Comparison of ENCODE assay signal across 8 cellular contexts in genomic region chr1:70204578-70204977, GRCh38. TPM values are rescaled to one million over a fixed set of nuclear protein-coding genes. Genes with fewer than 3 reads are reported as not detected.
DNase-seq lines count a peak whose midpoint lies in the region; ATAC-seq and TF ChIP-seq lines count a peak whose summit lies in the region.

No MANE protein-coding gene starts in this region.

- H3K9ac ChIP-seq in HUES64 (ENCODE audit: low read depth, low read length) (peak overlapping the region; percentile 97), mucosa of rectum (ENCODE audit: low read depth in 1 of 2, low read length in 2 of 2) (peak overlapping the region; percentile 95)

- TF ChIP-seq CTCF in AG09309 (IDR thresholded peaks at IDR 0.05; ENCODE audit: control insufficient read depth, insufficient read depth, low read depth, low read length, missing control alignments) (no peak), breast epithelium (IDR thresholded peaks at IDR 0.05) (no peak)

- CTCF ChIA-PET in HEK293T (lab: Yijun Ruan, JAX): no interaction called here

- H3K9me3 ChIP-seq in HUES64 (ENCODE audit: insufficient read depth, low read depth, low read length): no peaks in the 10 kb centered on the region
- H3K9me3 ChIP-seq in breast epithelium: no peaks in the 10 kb centered on the region
- H3K9me3 ChIP-seq in mucosa of rectum (ENCODE audit: control insufficient read depth in 2 of 2, low read length in 2 of 2): no peaks in the 10 kb centered on the region

- H3K27me3 ChIP-seq in HUES64 (ENCODE audit: insufficient read depth, low read length) (no peaks in the 10 kb centered on the region), breast epithelium (no peaks in the 10 kb centered on the region), mucosa of rectum (ENCODE audit: control insufficient read depth in 2 of 2, insufficient read depth in 2 of 2, low read length in 2 of 2) (no peaks in the 10 kb centered on the region)

- H3K27ac ChIP-seq in HUES64 (ENCODE audit: low read depth, low read length): no peak overlapping the region
- peak overlapping the region in 1 of 2 donors; percentile 95 for H3K27ac ChIP-seq in breast epithelium
- H3K27ac ChIP-seq in mucosa of rectum (ENCODE audit: low read depth in 2 of 2, low read length in 2 of 2): no peak overlapping the region

- peak overlapping the region; percentile 55 for H3K4me3 ChIP-seq in AG09309 (ENCODE audit: control insufficient read depth, low read depth, low read length)
- H3K4me3 ChIP-seq in HUES64 (ENCODE audit: low read length): peak overlapping the region; percentile 88
- peak overlapping the region; percentile 68 to 86 (median 84) for H3K4me3 ChIP-seq in breast epithelium
- H3K4me3 ChIP-seq in mucosa of rectum (ENCODE audit: low read length in 2 of 2): peak overlapping the region; percentile 92 to 99

- TF ChIP-seq POLR2A in breast epithelium (IDR thresholded peaks at IDR 0.05): no peak

- peaks cover 9% of the 10 kb centered on the region; the same call in 1 of the 2 replicates for H3K4me1 ChIP-seq in HUES64 (ENCODE audit: insufficient read depth, low read length)
- H3K4me1 ChIP-seq in breast epithelium: peaks cover 0 to 21% of the 10 kb centered on the region in 2 donors
- peaks cover 11 to 17% of the 10 kb centered on the region in 2 donors for H3K4me1 ChIP-seq in mucosa of rectum (ENCODE audit: control insufficient read depth in 2 of 2, insufficient read depth in 2 of 2, low read length in 2 of 2)

- POLR2A ChIA-PET in HEK293T (lab: Yijun Ruan, JAX): interaction anchor here (1.3 to 3.0 kb wide), 2 partner anchors 16 to 36 kb away, joined by 3 to 30 read pairs; partner anchors contain the start of gene SRSF11

- WGBS in HUES64: 4% methylated on average over 3 of the region's 3 CpGs

- no peak for ATAC-seq in HG03135 (IDR thresholded peaks at IDR 0.05; ENCODE audit: unreplicated experiment)

- H3K36me3 ChIP-seq in HUES64 (ENCODE audit: insufficient read depth, low read length) (peaks cover 18% of the 10 kb centered on the region), breast epithelium (no peaks in the 10 kb centered on the region), mucosa of rectum (ENCODE audit: control insufficient read depth in 2 of 2, insufficient read depth in 2 of 2, low read length in 2 of 2) (no peaks in the 10 kb centered on the region)

- intact Hi-C loops in breast epithelium (cut with DNase I; ENCODE audit: low total_unique reads): no loop called here

- DNase-seq in AG09309 (ENCODE audit: low read depth): no peak
- DNase-seq in breast epithelium (ENCODE audit: low spot score in 2 of 2): no peak
- DNase-seq in GF-D8 (lab: John Stamatoyannopoulos, UW): no peak
- no peak for DNase-seq in SK-N-DZ (ENCODE audit: low spot score)
- no peak for DNase-seq in HEK293T (ENCODE audit: extremely low spot score)

TF ChIP-seq in HEK293T, 16 proteins besides CTCF, POLR2A, EP300 and RAD21:
- TF ChIP-seq SUZ12 (IDR thresholded peaks at IDR 0.05) (no peak), LEF1 (IDR thresholded peaks at IDR 0.05; ENCODE audit: borderline replicate concordance) (no peak), ZNF384 (IDR thresholded peaks at IDR 0.05) (no peak), CTBP1 (IDR thresholded peaks at IDR 0.05; ENCODE audit: borderline replicate concordance) (no peak), ARNT (IDR thresholded peaks at IDR 0.05) (no peak), FOXA1 (IDR thresholded peaks at IDR 0.05) (no peak), ELF4 (IDR thresholded peaks at IDR 0.05) (no peak), FOXM1 (IDR thresholded peaks at IDR 0.05; ENCODE audit: borderline replicate concordance) (no peak), FOXK2 (IDR thresholded peaks at IDR 0.05) (no peak)
TF ChIP-seq in HEK293T: peak in this region for 0.

RNA-seq across cellular contexts. Expression of gene LRRC40, which starts 0.8 kb away (rescaled TPM):
- polyA plus RNA-seq in HUES64 (2013, experiment 1 of 2): 35.5 TPM
- polyA plus RNA-seq in HUES64 (2013, experiment 2 of 2): 36.9 TPM
- total RNA-seq in breast epithelium: 10 to 100 TPM; 13.9 to 22.1 (median 15.4) TPM
- 51.7 and 53.3 TPM in 2 replicates for polyA plus RNA-seq in SK-N-DZ (2014; cell fraction: cytosol; rRNA removed)
- polyA plus RNA-seq in SK-N-DZ (2014; cell fraction: nucleus; rRNA removed): 32.6 and 40.0 TPM in 2 replicates

RNA-seq across cellular contexts. Expression of gene SRSF11, which starts 16.6 kb away (rescaled TPM):
- 146 TPM for polyA plus RNA-seq in HUES64 (2013, experiment 1 of 2)
- polyA plus RNA-seq in HUES64 (2013, experiment 2 of 2): 144 TPM
- 100 to 1,000 TPM; 200 to 295 (median 225) TPM for total RNA-seq in breast epithelium
- 112 and 125 TPM in 2 replicates for polyA plus RNA-seq in SK-N-DZ (2014; cell fraction: cytosol; rRNA removed)
- polyA plus RNA-seq in SK-N-DZ (2014; cell fraction: nucleus; rRNA removed): 663 and 897 TPM in 2 replicates
